In the genomic region with DNA sequence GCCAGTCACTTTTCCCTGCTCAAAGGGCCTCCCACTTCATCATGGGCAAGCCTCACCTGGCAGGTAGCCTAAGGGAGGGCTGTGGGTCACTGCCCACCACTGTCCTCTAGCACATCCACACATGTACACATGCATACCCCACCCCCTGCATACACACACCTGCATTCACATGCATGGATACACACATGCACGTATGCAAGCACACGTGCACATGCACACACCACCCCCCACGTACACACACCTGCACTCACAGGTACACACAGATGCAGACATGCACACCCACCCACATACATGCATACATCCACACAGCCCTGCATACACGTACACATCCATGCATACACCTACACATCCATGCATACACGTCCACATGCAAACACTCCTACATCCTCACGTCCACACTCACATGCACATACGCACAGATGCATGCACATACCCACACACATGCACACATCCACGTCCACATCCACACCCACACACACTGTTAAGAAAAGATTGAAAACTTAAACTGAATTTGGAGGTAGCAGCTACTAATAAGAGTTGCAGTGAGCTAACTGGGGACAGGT, we compare ENCODE assay signal across 15 cellular contexts. TPM values are rescaled to one million over a fixed set of nuclear protein-coding genes. Genes with fewer than 3 reads are reported as not detected.
DNase-seq lines count a peak whose midpoint lies in the region; FAIRE-seq and TF ChIP-seq lines count a peak whose summit lies in the region.
"Had no signal": no experiment of that assay in that cellular context is flagged by ENCODE, and none has a peak within 500 bp of the region (broad histone marks: within the 10 kb centered on the region; RNA-seq: fewer than 3 reads in every experiment).

No MANE protein-coding gene starts in this region.

- no peak overlapping the region for H2AFZ ChIP-seq in H1 (ENCODE audit: low read length)
- H2AFZ ChIP-seq in trophoblast cell (ENCODE audit: insufficient read depth, low read length, poor library complexity), result no peak overlapping the region

- H3K23ac ChIP-seq in H1 (ENCODE audit: insufficient read length), result no peak overlapping the region
- H3K23ac ChIP-seq in trophoblast cell (ENCODE audit: low read length), result no peak overlapping the region

- H3K4me3 ChIP-seq in H1 (ENCODE audit: extremely low read depth in 1 of 4, insufficient read depth in 2 of 4, low read depth in 3 of 4, low read length in 4 of 4) (no peak overlapping the region), trophoblast cell (ENCODE audit: low read depth, low read length) (peak overlapping the region; percentile 19)
- H3K4me3 ChIP-seq: HAP-1 had no signal

- H3K27ac ChIP-seq in H1 (ENCODE audit: low read depth, low read length) (no peak overlapping the region), trophoblast cell (ENCODE audit: low read depth, low read length) (no peak overlapping the region)

- POLR2A ChIA-PET in H1 (lab: Charles Lee; ENCODE audit: partially characterized antibody), result interaction anchor here (0.7 to 1.4 kb wide), 3 partner anchors 8 to 59 kb away, joined by 3 to 5 read pairs (median 3); no protein-coding TSS in a partner anchor

- no peak for TF ChIP-seq POLR2A in GM12891 (IDR thresholded peaks at IDR 0.05; ENCODE audit: low read depth, low read length)
- TF ChIP-seq POLR2A in H1 (IDR thresholded peaks at IDR 0.05; ENCODE audit: control extremely low read depth in 1 of 2, low read depth in 2 of 2, low read length in 2 of 2), result no peak

- H4K91ac ChIP-seq in H1 (replicated peaks; ENCODE audit: insufficient read length, low read length) (peak overlapping the region; percentile 31), trophoblast cell (ENCODE audit: low read depth, low read length) (no peak overlapping the region)

- peak overlapping the region; percentile 95 for H2AK5ac ChIP-seq in H1 (ENCODE audit: low read depth, low read length)
- no peak overlapping the region for H2AK5ac ChIP-seq in trophoblast cell (ENCODE audit: low read length)

- H3K9me3 ChIP-seq in H1 (ENCODE audit: insufficient read depth in 2 of 2, low read depth in 1 of 2, low read length in 1 of 2) (no peaks in the 10 kb centered on the region), trophoblast cell (ENCODE audit: insufficient read depth, low read depth, low read length) (peaks cover 3% of the 10 kb centered on the region)
- H3K9me3 ChIP-seq: BE2C, HAP-1 had no signal

- H3K4me2 ChIP-seq in H1 (ENCODE audit: insufficient read depth in 1 of 2, low read depth in 2 of 2, low read length in 2 of 2), result peak overlapping the region in 1 of 2 experiments; percentile 10; a peak in 1 of 4 replicates
- no peak overlapping the region for H3K4me2 ChIP-seq in trophoblast cell (ENCODE audit: low read length)

- H4K8ac ChIP-seq in H1 (ENCODE audit: extremely low read depth, insufficient read depth, low read length), result no peak overlapping the region
- no peak overlapping the region for H4K8ac ChIP-seq in trophoblast cell (ENCODE audit: low read depth, low read length)

- no peak overlapping the region for H4K5ac ChIP-seq in H1 (ENCODE audit: insufficient read length, low read depth, low read length)

- 81% methylated on average over 8 of the region's 8 CpGs; no CpG with 5 or more reads in 1 of the 2 experiments for WGBS in H1 (ENCODE audit: extremely low coverage in 1 of 2, insufficient coverage in 1 of 2, insufficient read length in 1 of 2, insufficient replicate concordance in 2 of 2, low coverage in 1 of 2, low lambda C conversion rate in 2 of 2, missing lambda C conversion rate in 1 of 2), 2 experiments
- WGBS in trophoblast cell (ENCODE audit: extremely low coverage, insufficient coverage, insufficient read length), result no CpG with 5 or more reads among the region's 8 CpGs

- H3K23me2 ChIP-seq in H1 (ENCODE audit: low read depth, low read length), result peaks cover 12% of the 10 kb centered on the region

- H2BK120ac ChIP-seq in H1 (replicated peaks; ENCODE audit: low read depth, low read length) (no peak overlapping the region), trophoblast cell (ENCODE audit: insufficient read depth, low read length, poor library complexity) (no peak overlapping the region)

- H3K79me2 ChIP-seq in H1 (ENCODE audit: control insufficient read depth in 1 of 2, insufficient read depth in 2 of 2, low read length in 2 of 2) (no peaks in the 10 kb centered on the region), trophoblast cell (ENCODE audit: control insufficient read depth, insufficient read depth, low read length, poor library complexity) (no peaks in the 10 kb centered on the region)

- peak overlapping the region; percentile 80 for H2BK20ac ChIP-seq in H1 (ENCODE audit: low read length)

- peaks cover 5 to 20% (median 11%) of the 10 kb centered on the region in 4 experiments for H3K4me1 ChIP-seq in H1 (replicated peaks in 1 of 4; ENCODE audit: control insufficient read depth in 3 of 4, insufficient read depth in 4 of 4, low read length in 3 of 4)
- peaks cover 9% of the 10 kb centered on the region in 2 experiments for H3K4me1 ChIP-seq in trophoblast cell (ENCODE audit: control insufficient read depth in 1 of 2, insufficient read depth in 2 of 2, low read length in 2 of 2)
- H3K4me1 ChIP-seq: BE2C had no signal

- H3K36me3 ChIP-seq in H1 (ENCODE audit: control insufficient read depth in 2 of 4, insufficient read depth in 4 of 4, low read length in 3 of 4), result no peaks in the 10 kb centered on the region
- no peaks in the 10 kb centered on the region for H3K36me3 ChIP-seq in trophoblast cell (ENCODE audit: control insufficient read depth in 1 of 2, insufficient read depth in 2 of 2, low read length in 2 of 2)
- H3K36me3 ChIP-seq: BE2C, HAP-1 had no signal

- no peak for TF ChIP-seq CTCF in H1 (IDR thresholded peaks at IDR 0.05; ENCODE audit: control extremely low read depth in 1 of 3, insufficient read depth in 1 of 3, low read depth in 1 of 3, low read length in 3 of 3)

- peak overlapping the region; percentile 66 for H2BK15ac ChIP-seq in H1 (ENCODE audit: low read length)

- H3K4ac ChIP-seq in H1 (replicated peaks; ENCODE audit: insufficient read length, low read depth, low read length) (peak overlapping the region; percentile 41), trophoblast cell (ENCODE audit: low read depth, low read length) (no peak overlapping the region)

- H3K56ac ChIP-seq in H1 (replicated peaks; ENCODE audit: insufficient read length, low read depth, low read length), result peak overlapping the region; percentile 1

- H3K14ac ChIP-seq in H1 (ENCODE audit: insufficient read length), result no peak overlapping the region
- H3K14ac ChIP-seq in trophoblast cell (ENCODE audit: low read length), result no peak overlapping the region

- no peak for TF ChIP-seq EP300 in H1 (IDR thresholded peaks at IDR 0.05; ENCODE audit: borderline replicate concordance in 1 of 2, low read depth in 2 of 2, low read length in 2 of 2)

- FAIRE-seq in GM12891 (lab: Jason Lieb, UNC) (peak; percentile 43), HTR-8/SVneo (lab: Jason Lieb, UNC) (peak; percentile 89), H1 (lab: Jason Lieb, UNC) (no peak)
- FAIRE-seq: RCC 7860 had no signal

- H4K20me1 ChIP-seq in H1 (replicated peaks in 1 of 2; ENCODE audit: control insufficient read depth in 1 of 2, insufficient read depth in 2 of 2, low read length in 2 of 2), result peaks cover 0 to 4% of the 10 kb centered on the region in 2 experiments

- H3K27me3 ChIP-seq in H1 (replicated peaks in 1 of 4; ENCODE audit: control insufficient read depth in 3 of 4, extremely low read depth in 1 of 4, insufficient read depth in 3 of 4, low read length in 3 of 4) (peaks cover 0 to 2% (median 0%) of the 10 kb centered on the region in 4 experiments; a peak in 3 of 7 replicates), trophoblast cell (ENCODE audit: insufficient read depth, low read length) (peaks cover 4% of the 10 kb centered on the region)

- TF ChIP-seq RAD21 in H1 (IDR thresholded peaks at IDR 0.05 in 1 of 2, conservative IDR thresholded peaks at IDR 0.05 in 1 of 2; ENCODE audit: low read depth in 2 of 2, low read length in 2 of 2), result no peak

- H2BK5ac ChIP-seq in H1 (ENCODE audit: low read depth, low read length), result peak overlapping the region; percentile 84
- H2BK5ac ChIP-seq in trophoblast cell (ENCODE audit: low read depth, low read length, poor library complexity), result no peak overlapping the region

- H3K9ac ChIP-seq in H1 (replicated peaks in 1 of 4; ENCODE audit: extremely low read depth in 1 of 4, low read depth in 3 of 4, low read length in 3 of 4) (no peak overlapping the region), trophoblast cell (ENCODE audit: low read length) (no peak overlapping the region)

- H2BK12ac ChIP-seq in H1 (ENCODE audit: low read depth, low read length) (peak overlapping the region; percentile 68; the same call in 1 of the 2 replicates), trophoblast cell (ENCODE audit: low read length) (no peak overlapping the region)

- H3K18ac ChIP-seq in H1 (ENCODE audit: extremely low read depth, low read length) (peak overlapping the region; percentile 62; the same call in 1 of the 2 replicates), trophoblast cell (ENCODE audit: low read length) (no peak overlapping the region)

- no peak overlapping the region for H4K12ac ChIP-seq in trophoblast cell (ENCODE audit: low read depth, low read length)

- no peaks in the 10 kb centered on the region for H3K79me1 ChIP-seq in H1 (ENCODE audit: low read depth, low read length)
- peaks cover 3% of the 10 kb centered on the region for H3K79me1 ChIP-seq in trophoblast cell (ENCODE audit: low read length)

- DNase-seq in GM12891 (ENCODE audit: insufficient read length, low spot score) (no peak), HTR-8/SVneo (ENCODE audit: insufficient read length, low spot score) (no peak), H1 (ENCODE audit: low read depth in 1 of 2, low spot score in 2 of 2) (peak in 1 of 2 experiments; percentile 40), trophoblast cell (no peak), OCI-M1 (lab: John Stamatoyannopoulos, UW) (no peak), NCI-H748 treated with DMSO at 0.1 percent for 48 hours (lab: John Stamatoyannopoulos, UW) (no peak)
- DNase-seq in activated CD8-positive, alpha-beta memory T cell treated with anti-CD3 and anti-CD28 coated beads, Interleukin-2, amount 50 U/mL, for 48 hours, result no peak
- DNase-seq: BE2C, GF-D8, Karpas-422, MV-4-11, NCI-H1105 treated with DMSO at 0.1 percent for 48 hours, Right ventricle myocardium superior had no signal

- CTCF ChIA-PET in H1 (lab: Charles Lee; ENCODE audit: partially characterized antibody), result interaction anchor here (0.7 to 2.3 kb wide), 5 partner anchors 14 to 91 kb away, joined by 3 to 7 read pairs (median 5); partner anchors contain the start of gene EXOC2

RNA-seq across cellular contexts. Expression of gene EXOC2, which starts 14.0 kb away (rescaled TPM):
- 12.4 TPM for polyA plus RNA-seq in GM12891 (2012; ENCODE audit: low read depth, missing spikeins)
- 44.2 and 44.4 TPM in 2 replicates for total RNA-seq in H1 (2021; fragmentation: NEBNext Ultra II Directional; extraction: Animal tissue kit (Norgen Biotek cat#: 25700))
- 23.2 and 25.5 TPM in 2 replicates for polyA plus RNA-seq in H1 (2011; rRNA removed)
- polyA plus RNA-seq in H1 (2011; cell fraction: cytosol; rRNA removed), result 28.3 TPM
- polyA plus RNA-seq in H1 (2011; cell fraction: nucleus; rRNA removed), result 27.7 TPM
- polyA plus RNA-seq in H1 (2012, experiment 1 of 2), result 30.1 to 41.3 TPM (median 33.8 TPM) in 4 replicates
- 2.3 TPM for polyA plus RNA-seq in H1 (2012, experiment 2 of 2)
- 26.5 TPM for polyA plus RNA-seq in H1 (2013, experiment 1 of 2)
- polyA plus RNA-seq in H1 (2013, experiment 2 of 2), result 25.7 TPM
- polyA minus RNA-seq in H1 (2011; rRNA and poly(A)+ RNA removed), result 78.4 and 86.5 TPM in 2 replicates
- 32.3 TPM for polyA minus RNA-seq in H1 (2011; cell fraction: cytosol; rRNA and poly(A)+ RNA removed)
- polyA minus RNA-seq in H1 (2011; cell fraction: nucleus; rRNA and poly(A)+ RNA removed), result 61.7 TPM
- polyA plus RNA-seq in trophoblast cell (2013), result 16.6 and 16.8 TPM in 2 replicates

RNA-seq across cellular contexts. Expression of gene HUS1B, which starts 50.0 kb away (rescaled TPM):
- polyA plus RNA-seq in GM12891 (2012; ENCODE audit: low read depth, missing spikeins), result 0.44 TPM
- 0.48 and 0.75 TPM in 2 replicates for total RNA-seq in H1 (2021; fragmentation: NEBNext Ultra II Directional; extraction: Animal tissue kit (Norgen Biotek cat#: 25700))
- polyA plus RNA-seq in H1 (2011; rRNA removed), result 1.1 TPM in 2 replicates
- polyA plus RNA-seq in H1 (2011; cell fraction: cytosol; rRNA removed), result 0.63 TPM
- polyA plus RNA-seq in H1 (2011; cell fraction: nucleus; rRNA removed), result 1.6 TPM
- 0.37 to 0.61 TPM (median 0.52 TPM) in 4 replicates for polyA plus RNA-seq in H1 (2012, experiment 1 of 2)
- polyA plus RNA-seq in H1 (2012, experiment 2 of 2), result 0.45 TPM
- 0.49 TPM for polyA plus RNA-seq in H1 (2013, experiment 1 of 2)
- polyA plus RNA-seq in H1 (2013, experiment 2 of 2), result 0.29 TPM
- 1.2 TPM in 1 of 2 replicates, not detected in the other for polyA minus RNA-seq in H1 (2011; rRNA and poly(A)+ RNA removed)
- 1.2 TPM for polyA minus RNA-seq in H1 (2011; cell fraction: cytosol; rRNA and poly(A)+ RNA removed)
- 8.5 TPM for polyA minus RNA-seq in H1 (2011; cell fraction: nucleus; rRNA and poly(A)+ RNA removed)
- 0.44 and 0.49 TPM in 2 replicates for polyA plus RNA-seq in trophoblast cell (2013)
- total RNA-seq: Right ventricle myocardium superior had no signal
